In genomic region chr12:52873513-52873831, GRCh38 we compare ENCODE assay signal across 1 cellular context.
TF ChIP-seq lines count a peak whose summit lies in the region.

No MANE protein-coding gene starts in this region.

TF ChIP-seq in K562, 482 proteins besides CTCF, POLR2A, EP300 and RAD21:
- 0 out of 2 replicates have a peak, but pooled peaks have one; percentile 5 for TF ChIP-seq SREBF1 (IDR thresholded peaks at IDR 0.05; ENCODE audit: borderline replicate concordance, low read depth, low read length)
- TF ChIP-seq ZNF175 (CRISPR knock-in tag; IDR thresholded peaks at IDR 0.05; ENCODE audit: low read depth) = peak; percentile 10; the same call in 1 of the 2 replicates
- no peak for TF ChIP-seq IFI16 (CRISPR knock-in tag; IDR thresholded peaks at IDR 0.05)
- TF ChIP-seq ID3 (CRISPR knock-in tag; IDR thresholded peaks at IDR 0.05) = no peak
- no peak for TF ChIP-seq ID3 (tag; IDR thresholded peaks at IDR 0.05)
- TF ChIP-seq, protein P1, sequence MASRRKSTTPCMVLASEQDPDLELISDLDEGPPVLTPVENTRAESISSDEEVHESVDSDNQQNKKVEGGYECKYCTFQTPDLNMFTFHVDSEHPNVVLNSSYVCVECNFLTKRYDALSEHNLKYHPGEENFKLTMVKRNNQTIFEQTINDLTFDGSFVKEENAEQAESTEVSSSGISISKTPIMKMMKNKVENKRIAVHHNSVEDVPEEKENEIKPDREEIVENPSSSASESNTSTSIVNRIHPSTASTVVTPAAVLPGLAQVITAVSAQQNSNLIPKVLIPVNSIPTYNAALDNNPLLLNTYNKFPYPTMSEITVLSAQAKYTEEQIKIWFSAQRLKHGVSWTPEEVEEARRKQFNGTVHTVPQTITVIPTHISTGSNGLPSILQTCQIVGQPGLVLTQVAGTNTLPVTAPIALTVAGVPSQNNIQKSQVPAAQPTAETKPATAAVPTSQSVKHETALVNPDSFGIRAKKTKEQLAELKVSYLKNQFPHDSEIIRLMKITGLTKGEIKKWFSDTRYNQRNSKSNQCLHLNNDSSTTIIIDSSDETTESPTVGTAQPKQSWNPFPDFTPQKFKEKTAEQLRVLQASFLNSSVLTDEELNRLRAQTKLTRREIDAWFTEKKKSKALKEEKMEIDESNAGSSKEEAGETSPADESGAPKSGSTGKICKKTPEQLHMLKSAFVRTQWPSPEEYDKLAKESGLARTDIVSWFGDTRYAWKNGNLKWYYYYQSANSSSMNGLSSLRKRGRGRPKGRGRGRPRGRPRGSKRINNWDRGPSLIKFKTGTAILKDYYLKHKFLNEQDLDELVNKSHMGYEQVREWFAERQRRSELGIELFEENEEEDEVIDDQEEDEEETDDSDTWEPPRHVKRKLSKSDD (conservative IDR thresholded peaks at IDR 0.05; ENCODE audit: low read length) = no peak
- TF ChIP-seq NR4A1 (CRISPR knock-in tag; IDR thresholded peaks at IDR 0.05) = no peak
- 0 out of 2 replicates have a peak, but pooled peaks have one; percentile 23 for TF ChIP-seq NR4A1 (tag; IDR thresholded peaks at IDR 0.05)
- no peak for TF ChIP-seq ELF2 (CRISPR knock-in tag; IDR thresholded peaks at IDR 0.05)
- no peak for TF ChIP-seq NFE2L1 (tag; IDR thresholded peaks at IDR 0.05; ENCODE audit: borderline replicate concordance, low read depth)
- no peak for TF ChIP-seq CREB1 (IDR thresholded peaks at IDR 0.05)
- TF ChIP-seq CREB1 (CRISPR knock-in tag; IDR thresholded peaks at IDR 0.05) = peak; percentile 28; the same call in 1 of the 2 replicates
TF ChIP-seq in K562: peak in this region for 4.
